19 cellular contexts compared by ENCODE assay signal in genomic region chr3:85790445-85791030, GRCh38.
"Had no signal": no experiment of that assay in that cellular context is flagged by ENCODE, and none has a peak within 500 bp of the region (broad histone marks: within the 10 kb centered on the region; RNA-seq: fewer than 3 reads in every experiment).

No MANE protein-coding gene starts in this region.

- H3K27me3 ChIP-seq: brain microvascular endothelial cell, hepatocyte, sigmoid colon, thyroid gland had no signal

- H3K4me3 ChIP-seq: hepatocyte, sigmoid colon, thyroid gland had no signal

- H3K36me3 ChIP-seq: brain microvascular endothelial cell, sigmoid colon, thyroid gland had no signal

- DNase-seq: activated CD4-positive, alpha-beta T cell treated with anti-CD3 and anti-CD28 coated beads, Interleukin-2, amount 10 ng/mL, durations not matched to agents 24 days and 14 days; activated CD8-positive, alpha-beta T cell treated with anti-CD3 and anti-CD28 coated beads, Interleukin-2, amount 10 ng/mL, durations not matched to agents 7 days and 5 days; activated naive CD4-positive, alpha-beta T cell treated with anti-CD3 and anti-CD28 coated beads, Interleukin-2, amount 10 ng/mL, durations not matched to agents 7 days and 5 days; activated naive CD8-positive, alpha-beta T cell treated with anti-CD3 and anti-CD28 coated beads, Interleukin-2, amount 50 U/mL, for 24 hours; activated T-cell treated with anti-CD3 and anti-CD28 coated beads, Interleukin-2, amount 50 U/mL, for 24 hours; brain microvascular endothelial cell; effector memory CD8-positive, alpha-beta T cell; sigmoid colon; stimulated activated CD4-positive, alpha-beta T cell treated with anti-CD3 and anti-CD28 coated beads, Interleukin-4, amount 100 ng/mL, for 4 hours; T-helper 1 cell; T-helper 9 cell had no signal

- H3K79me2 ChIP-seq: hepatocyte had no signal

- H3K27ac ChIP-seq: brain microvascular endothelial cell, hepatocyte, sigmoid colon, thyroid gland had no signal

- H3K9me3 ChIP-seq: sigmoid colon, thyroid gland had no signal

- H3K9me3 Mint-ChIP-seq: activated CD4-positive, alpha-beta T cell treated with anti-CD3 and anti-CD28 coated beads, Interleukin-2, amount 10 ng/mL, durations not matched to agents 24 days and 14 days; activated naive CD8-positive, alpha-beta T cell treated with anti-CD3 and anti-CD28 coated beads, Interleukin-2, amount 50 U/mL, for 24 hours; dendritic cell treated with granulocyte-macrophage colony-stimulating factor and Interleukin-4, amounts not matched to agents 40 ng/mL and 50 ng/mL, for 4 days; mesothelial cell of epicardium had no signal

- H3K27ac Mint-ChIP-seq: activated CD4-positive, alpha-beta T cell treated with anti-CD3 and anti-CD28 coated beads, Interleukin-2, amount 10 ng/mL, durations not matched to agents 24 days and 14 days; activated CD8-positive, alpha-beta T cell treated with anti-CD3 and anti-CD28 coated beads, Interleukin-2, amount 10 ng/mL, durations not matched to agents 7 days and 5 days; activated naive CD4-positive, alpha-beta T cell treated with anti-CD3 and anti-CD28 coated beads, Interleukin-2, amount 10 ng/mL, durations not matched to agents 7 days and 5 days; activated naive CD8-positive, alpha-beta T cell treated with anti-CD3 and anti-CD28 coated beads, Interleukin-2, amount 50 U/mL, for 24 hours; activated T-cell treated with anti-CD3 and anti-CD28 coated beads, Interleukin-2, amount 50 U/mL, for 24 hours; activated T-helper 2 cell treated with anti-CD3 and anti-CD28 coated beads, Interferon-gamma antibody, Interleukin-2, Interleukin-4, amounts not matched to agents 10 μg/mL and 5 μg/mL and 100 μg/mL, durations not matched to agents 14 hours and 24 hours and 36 hours; dendritic cell treated with granulocyte-macrophage colony-stimulating factor and Interleukin-4, amounts not matched to agents 40 ng/mL and 50 ng/mL, for 4 days; effector memory CD8-positive, alpha-beta T cell; mesothelial cell of epicardium; natural killer cell treated with Interleukin-12 subunit alpha and Interleukin-12 subunit beta and Interleukin-15 and Interleukin-18, amount 100 ng/mL, for 72 hours; stimulated activated memory B cell treated with anti-CD40 and anti-IgM and Interleukin-4, amounts not matched to agents 10 μg/mL and 1 μg/mL and 100 μg/mL, for 72 hours had no signal

- H2AFZ ChIP-seq: hepatocyte had no signal

- H3K4me2 ChIP-seq: hepatocyte had no signal

- H3K4me3 Mint-ChIP-seq: activated CD4-positive, alpha-beta T cell treated with anti-CD3 and anti-CD28 coated beads, Interleukin-2, amount 10 ng/mL, durations not matched to agents 24 days and 14 days; activated CD8-positive, alpha-beta T cell treated with anti-CD3 and anti-CD28 coated beads, Interleukin-2, amount 10 ng/mL, durations not matched to agents 7 days and 5 days; activated naive CD4-positive, alpha-beta T cell treated with anti-CD3 and anti-CD28 coated beads, Interleukin-2, amount 10 ng/mL, durations not matched to agents 7 days and 5 days; activated naive CD8-positive, alpha-beta T cell treated with anti-CD3 and anti-CD28 coated beads, Interleukin-2, amount 50 U/mL, for 24 hours; activated T-cell treated with anti-CD3 and anti-CD28 coated beads, Interleukin-2, amount 50 U/mL, for 24 hours; central memory CD8-positive, alpha-beta T cell; dendritic cell treated with granulocyte-macrophage colony-stimulating factor and Interleukin-4, amounts not matched to agents 40 ng/mL and 50 ng/mL, for 4 days; effector memory CD8-positive, alpha-beta T cell; mesothelial cell of epicardium; natural killer cell treated with Interleukin-12 subunit alpha and Interleukin-12 subunit beta and Interleukin-15 and Interleukin-18, amount 100 ng/mL, for 72 hours; stimulated activated memory B cell treated with anti-CD40 and anti-IgM and Interleukin-4, amounts not matched to agents 10 μg/mL and 1 μg/mL and 100 μg/mL, for 72 hours had no signal

- H3K4me1 Mint-ChIP-seq: activated CD4-positive, alpha-beta T cell treated with anti-CD3 and anti-CD28 coated beads, Interleukin-2, amount 10 ng/mL, durations not matched to agents 24 days and 14 days; activated naive CD4-positive, alpha-beta T cell treated with anti-CD3 and anti-CD28 coated beads, Interleukin-2, amount 10 ng/mL, durations not matched to agents 7 days and 5 days; activated naive CD8-positive, alpha-beta T cell treated with anti-CD3 and anti-CD28 coated beads, Interleukin-2, amount 50 U/mL, for 24 hours; central memory CD8-positive, alpha-beta T cell; mesothelial cell of epicardium; stimulated activated memory B cell treated with anti-CD40 and anti-IgM and Interleukin-4, amounts not matched to agents 10 μg/mL and 1 μg/mL and 100 μg/mL, for 72 hours had no signal

- H3K4me1 ChIP-seq: sigmoid colon, thyroid gland had no signal

- H3K27me3 Mint-ChIP-seq: activated CD4-positive, alpha-beta T cell treated with anti-CD3 and anti-CD28 coated beads, Interleukin-2, amount 10 ng/mL, durations not matched to agents 24 days and 14 days; activated naive CD4-positive, alpha-beta T cell treated with anti-CD3 and anti-CD28 coated beads, Interleukin-2, amount 10 ng/mL, durations not matched to agents 7 days and 5 days; activated naive CD8-positive, alpha-beta T cell treated with anti-CD3 and anti-CD28 coated beads, Interleukin-2, amount 50 U/mL, for 24 hours; activated T-cell treated with anti-CD3 and anti-CD28 coated beads, Interleukin-2, amount 50 U/mL, for 24 hours; central memory CD8-positive, alpha-beta T cell; dendritic cell treated with granulocyte-macrophage colony-stimulating factor and Interleukin-4, amounts not matched to agents 40 ng/mL and 50 ng/mL, for 4 days; effector memory CD8-positive, alpha-beta T cell; natural killer cell treated with Interleukin-12 subunit alpha and Interleukin-12 subunit beta and Interleukin-15 and Interleukin-18, amount 100 ng/mL, for 72 hours; stimulated activated memory B cell treated with anti-CD40 and anti-IgM and Interleukin-4, amounts not matched to agents 10 μg/mL and 1 μg/mL and 100 μg/mL, for 72 hours had no signal

- H3K36me3 Mint-ChIP-seq: activated naive CD4-positive, alpha-beta T cell treated with anti-CD3 and anti-CD28 coated beads, Interleukin-2, amount 10 ng/mL, durations not matched to agents 7 days and 5 days; mesothelial cell of epicardium; natural killer cell treated with Interleukin-12 subunit alpha and Interleukin-12 subunit beta and Interleukin-15 and Interleukin-18, amount 100 ng/mL, for 72 hours; stimulated activated memory B cell treated with anti-CD40 and anti-IgM and Interleukin-4, amounts not matched to agents 10 μg/mL and 1 μg/mL and 100 μg/mL, for 72 hours had no signal
